In genomic region chr12:122871851-122872785, GRCh38 we compare ENCODE assay signal across 8 cellular contexts. TPM values are rescaled to one million over a fixed set of nuclear protein-coding genes. Genes with fewer than 3 reads are reported as not detected.
DNase-seq lines count a peak whose midpoint lies in the region; ATAC-seq and TF ChIP-seq lines count a peak whose summit lies in the region.

No MANE protein-coding gene starts in this region.

- H3K4me3 Mint-ChIP-seq in activated T-cell treated with anti-CD3 and anti-CD28 coated beads, Interleukin-2, amount 50 U/mL, for 72 hours = peak overlapping the region; percentile 72 to 80
- peak overlapping the region; percentile 81 for H3K4me3 Mint-ChIP-seq in neural crest cell

- no peak for DNase-seq in AG04449 (ENCODE audit: low read depth, low spot score)
- DNase-seq in NCI-H526 (lab: John Stamatoyannopoulos, UW) = peak; percentile 69 to 83
- peak; percentile 68 to 77 for DNase-seq in activated T-cell treated with anti-CD3 and anti-CD28 coated beads, Interleukin-2, amount 50 U/mL, for 72 hours
- DNase-seq in foreskin fibroblast = peak; percentile 91 to 95
- DNase-seq in neural crest cell (ENCODE audit: low read depth, low spot score) = peak; percentile 33
- peak in 1 of 2 donors; percentile 84 for DNase-seq in upper lobe of left lung

- POLR2A ChIA-PET in AG04449 (lab: Yijun Ruan, JAX) = interaction anchor here (1.0 to 1.9 kb wide), 6 partner anchors 8 to 361 kb away, joined by 3 to 9 read pairs (median 4); partner anchors contain the start of genes ABCB9, MPHOSPH9 and MTRFR

- peak in 2 of 4 donors; percentile 18 to 47 for TF ChIP-seq POLR2A in upper lobe of left lung (IDR thresholded peaks at IDR 0.05)

- CTCF ChIA-PET in AG04449 (lab: Yijun Ruan, JAX) = interaction anchor here (0.6 to 18.4 kb wide), 9 partner anchors 10 to 366 kb away, joined by 3 to 449 read pairs (median 6); partner anchors contain the start of genes MPHOSPH9 and MTRFR

- H3K9me3 ChIP-seq in upper lobe of left lung = no peaks in the 10 kb centered on the region

- peak overlapping the region; percentile 54 for H3K4me3 ChIP-seq in AG04449 (ENCODE audit: low read depth, low read length)
- H3K4me3 ChIP-seq in foreskin fibroblast (ENCODE audit: low read depth in 1 of 2, low read length in 2 of 2) = peak overlapping the region; percentile 42 to 50
- peak overlapping the region in 3 of 4 donors; percentile 23 to 44 (median 41) for H3K4me3 ChIP-seq in upper lobe of left lung

- H3K27me3 ChIP-seq in upper lobe of left lung = no peaks in the 10 kb centered on the region

- WGBS in upper lobe of left lung, 2 donors = 10 to 18% methylated on average over 23 of the region's 23 CpGs

- peak in 1 of 4 donors; percentile 66 for TF ChIP-seq EP300 in upper lobe of left lung (IDR thresholded peaks at IDR 0.05)

- H3K27ac ChIP-seq in upper lobe of left lung = peak overlapping the region; percentile 87 to 94 (median 90)

- H3K9me3 Mint-ChIP-seq in activated T-cell treated with anti-CD3 and anti-CD28 coated beads, Interleukin-2, amount 50 U/mL, for 72 hours = no peaks in the 10 kb centered on the region
- H3K9me3 Mint-ChIP-seq in neural crest cell = no peaks in the 10 kb centered on the region

- peak overlapping the region; percentile 61 for H3K27ac Mint-ChIP-seq in activated T-cell treated with anti-CD3 and anti-CD28 coated beads, Interleukin-2, amount 50 U/mL, for 72 hours
- peak overlapping the region; percentile 98 for H3K27ac Mint-ChIP-seq in neural crest cell (ENCODE audit: unreplicated experiment)

- H3K4me1 ChIP-seq in upper lobe of left lung = peaks cover 80 to 94% (median 85%) of the 10 kb centered on the region in 4 donors

- no peak for TF ChIP-seq CTCF in AG04449 (IDR thresholded peaks at IDR 0.05; ENCODE audit: insufficient read depth, low read length, missing control alignments)
- TF ChIP-seq CTCF in foreskin fibroblast (IDR thresholded peaks at IDR 0.05; ENCODE audit: low read depth, low read length) = no peak
- TF ChIP-seq CTCF in neural crest cell (conservative IDR thresholded peaks at IDR 0.05) = no peak
- TF ChIP-seq CTCF in upper lobe of left lung (IDR thresholded peaks at IDR 0.05) = no peak

- H3K4me1 Mint-ChIP-seq in activated T-cell treated with anti-CD3 and anti-CD28 coated beads, Interleukin-2, amount 50 U/mL, for 72 hours (ENCODE audit: low read depth) = peaks cover 62% of the 10 kb centered on the region
- H3K4me1 Mint-ChIP-seq in neural crest cell = peaks cover 60% of the 10 kb centered on the region

- ATAC-seq in GM21529 (IDR thresholded peaks at IDR 0.05; ENCODE audit: unreplicated experiment) (peak; percentile 51), upper lobe of left lung (ENCODE audit: low FRiP score in 2 of 2) (peak; percentile 80 to 85), GM21723 (IDR thresholded peaks at IDR 0.05; ENCODE audit: unreplicated experiment) (no peak)
- peak; percentile 70 to 71 for ATAC-seq in activated T-cell treated with anti-CD3 and anti-CD28 coated beads, Interleukin-2, amount 50 U/mL, for 72 hours (replicated peaks in 1 of 2)

- H3K27me3 Mint-ChIP-seq in activated T-cell treated with anti-CD3 and anti-CD28 coated beads, Interleukin-2, amount 50 U/mL, for 72 hours (ENCODE audit: low read depth) = peaks cover 45% of the 10 kb centered on the region
- H3K27me3 Mint-ChIP-seq in neural crest cell (ENCODE audit: low read depth) = no peaks in the 10 kb centered on the region

- peaks cover 5 to 14% of the 10 kb centered on the region in 2 donors for H3K36me3 Mint-ChIP-seq in activated T-cell treated with anti-CD3 and anti-CD28 coated beads, Interleukin-2, amount 50 U/mL, for 72 hours (ENCODE audit: insufficient read depth in 2 of 2)
- H3K36me3 Mint-ChIP-seq in neural crest cell (ENCODE audit: low read depth) = peaks cover 6% of the 10 kb centered on the region

- peaks cover 7 to 37% (median 31%) of the 10 kb centered on the region in 4 donors for H3K36me3 ChIP-seq in upper lobe of left lung

RNA-seq across cellular contexts. Expression of gene VPS37B, which starts 23.8 kb away (rescaled TPM):
- total RNA-seq in activated T-cell treated with anti-CD3 and anti-CD28 coated beads, Interleukin-2, amount 50 U/mL, for 72 hours = 10 to 100 TPM; 28.8 to 37.4 TPM
- total RNA-seq in neural crest cell = 40.9 and 41.5 TPM in 2 replicates
- 10 to 100 TPM; 41.2 to 93.2 (median 64.0) TPM for total RNA-seq in upper lobe of left lung

RNA-seq across cellular contexts. Expression of gene HIP1R, which starts 36.9 kb away (rescaled TPM):
- total RNA-seq in activated T-cell treated with anti-CD3 and anti-CD28 coated beads, Interleukin-2, amount 50 U/mL, for 72 hours = 10 to 100 TPM; 20.0 to 28.1 TPM
- total RNA-seq in neural crest cell = 20.7 and 23.2 TPM in 2 replicates
- total RNA-seq in upper lobe of left lung = 100 to 1,000 TPM in 1 of 6 donors, 10 to 100 TPM in 5; 34.2 to 137 (median 46.9) TPM
